In genomic region chr4:168188754-168189153, GRCh38 we compare ENCODE assay signal across 16 cellular contexts.
DNase-seq lines count a peak whose midpoint lies in the region; ATAC-seq, FAIRE-seq and TF ChIP-seq lines count a peak whose summit lies in the region.
"Had no signal": no experiment of that assay in that cellular context is flagged by ENCODE, and none has a peak within 500 bp of the region (broad histone marks: within the 10 kb centered on the region; RNA-seq: fewer than 3 reads in every experiment).

No MANE protein-coding gene starts in this region.

- ATAC-seq in GM19395 (IDR thresholded peaks at IDR 0.05; ENCODE audit: unreplicated experiment) (peak; percentile 83), HG02610 (IDR thresholded peaks at IDR 0.05; ENCODE audit: unreplicated experiment) (peak; percentile 82), HG03432 (IDR thresholded peaks at IDR 0.05; ENCODE audit: unreplicated experiment) (peak; percentile 77), Right ventricle myocardium inferior (no peak)
- ATAC-seq: activated CD4-positive, CD25-positive, alpha-beta regulatory T cell treated with anti-CD3 and anti-CD28 coated beads, Interleukin-2, amount 50 U/mL, for 24 hours; stimulated activated naive CD8-positive, alpha-beta T cell treated with anti-CD3 and anti-CD28 coated beads, Interleukin-15, Interleukin-2, amounts not matched to agents 100 U/mL and 50 U/mL, for 24 hours had no signal

- no peak for TF ChIP-seq POLR2A in GM12892 (IDR thresholded peaks at IDR 0.05; ENCODE audit: low read depth, low read length)

- FAIRE-seq in GM12892 (lab: Jason Lieb, UNC), result peak; percentile 9

- DNase-seq in GM12892 (ENCODE audit: insufficient read length) (no peak), UCSD-AML1 (lab: John Stamatoyannopoulos, UW; ENCODE audit: unreplicated experiment) (no peak), Right ventricle myocardium inferior (ENCODE audit: missing footprints) (no peak), NCI-H2171 treated with DMSO at 0.1 percent for 48 hours (lab: John Stamatoyannopoulos, UW) (no peak), superior temporal gyrus (ENCODE audit: extremely low spot score) (no peak)
- DNase-seq: activated naive CD4-positive, alpha-beta T cell treated with anti-CD3 and anti-CD28 coated beads, Interleukin-2, amount 50 U/mL, for 16 hours; effector memory CD4-positive, alpha-beta T cell; left ventricle myocardium inferior; naive B cell; NCI-H82; stimulated activated naive CD8-positive, alpha-beta T cell treated with anti-CD3 and anti-CD28 coated beads, Interleukin-15, Interleukin-2, amounts not matched to agents 100 U/mL and 50 U/mL, for 24 hours; T-helper 1 cell had no signal

- intact Hi-C loops in Right ventricle myocardium inferior (cut with DNase I), result loop anchor here (10.0 kb wide), 3 partner anchors 216 to 816 kb away; partner anchors contain the start of gene DDX60L
